Comparison of ENCODE assay signal across 8 cellular contexts in genomic region chr11:113874920-113875413, GRCh38. TPM values are rescaled to one million over a fixed set of nuclear protein-coding genes. Genes with fewer than 3 reads are reported as not detected.
DNase-seq lines count a peak whose midpoint lies in the region; ATAC-seq and TF ChIP-seq lines count a peak whose summit lies in the region.

No MANE protein-coding gene starts in this region.

- H3K36me3 ChIP-seq in IMR-90 (ENCODE audit: control insufficient read depth, insufficient read depth, low read length) (no peaks in the 10 kb centered on the region), hepatocyte (replicated peaks; ENCODE audit: insufficient read depth, low read depth) (no peaks in the 10 kb centered on the region), skeletal muscle satellite cell (ENCODE audit: insufficient read depth, low read length) (no peaks in the 10 kb centered on the region)

- H3K27ac ChIP-seq in IMR-90 (ENCODE audit: insufficient read depth, low read length) (peak overlapping the region; percentile 13), hepatocyte (peak overlapping the region; percentile 30)

- H3K27ac Mint-ChIP-seq in activated naive CD4-positive, alpha-beta T cell treated with anti-CD3 and anti-CD28 coated beads for 36 hours, result peak overlapping the region; percentile 30

- H2BK120ac ChIP-seq in IMR-90 (ENCODE audit: low read depth, low read length), result no peak overlapping the region

- no peaks in the 10 kb centered on the region for H3K9me1 ChIP-seq in IMR-90 (ENCODE audit: insufficient read depth, low read length)

- TF ChIP-seq CTCF in IMR-90 (conservative IDR thresholded peaks at IDR 0.05; ENCODE audit: low read depth, low read length) (no peak), hepatocyte (IDR thresholded peaks at IDR 0.05; ENCODE audit: poor library complexity) (no peak)

- no TSS peak for BruUV-seq in IMR-90 (replicated peaks; lab: Mats Ljungman, UMichigan)

- no peak overlapping the region for H4K91ac ChIP-seq in IMR-90 (ENCODE audit: insufficient read depth, low read depth, low read length)

- TF ChIP-seq POLR2A in IMR-90 (IDR thresholded peaks at IDR 0.05; ENCODE audit: low read depth, low read length), result no peak

- H3K9me3 Mint-ChIP-seq in activated naive CD4-positive, alpha-beta T cell treated with anti-CD3 and anti-CD28 coated beads for 36 hours, result peaks cover 2% of the 10 kb centered on the region

- H3K23ac ChIP-seq in IMR-90 (ENCODE audit: low read depth, low read length), result peak overlapping the region; percentile 66; the same call in 1 of the 2 replicates

- H3K36me3 Mint-ChIP-seq in activated naive CD4-positive, alpha-beta T cell treated with anti-CD3 and anti-CD28 coated beads for 36 hours (ENCODE audit: low read depth), result peaks cover 3% of the 10 kb centered on the region

- H3K27me3 Mint-ChIP-seq in activated naive CD4-positive, alpha-beta T cell treated with anti-CD3 and anti-CD28 coated beads for 36 hours (ENCODE audit: low read depth), result no peaks in the 10 kb centered on the region

- H3K4me1 ChIP-seq in IMR-90 (ENCODE audit: control insufficient read depth, insufficient read depth, low read length) (peaks cover 4% of the 10 kb centered on the region; the same call in 1 of the 2 replicates), hepatocyte (ENCODE audit: insufficient read depth) (peaks cover 12% of the 10 kb centered on the region), skeletal muscle satellite cell (ENCODE audit: control insufficient read depth, insufficient read depth, low read length) (peaks cover 19% of the 10 kb centered on the region)

- peak overlapping the region; percentile 28; the same call in 1 of the 2 replicates for H3K56ac ChIP-seq in IMR-90 (ENCODE audit: extremely low read depth, insufficient read depth, low read length)

- WGBS in IMR-90 (ENCODE audit: extremely low coverage in 2 of 2, insufficient read length in 1 of 2), 2 experiments, result 0% methylated on average over 6 of the region's 35 CpGs; no CpG with 5 or more reads in 1 of the 2 experiments
- WGBS in hepatocyte (ENCODE audit: low lambda C conversion rate, missing lambda C conversion rate), result 4% methylated on average over 28 of the region's 35 CpGs

- peaks cover 4 to 19% of the 10 kb centered on the region in 2 experiments; a peak in 2 of 4 replicates for H3K79me1 ChIP-seq in IMR-90 (ENCODE audit: low read depth in 1 of 2, low read length in 2 of 2)

- no peak overlapping the region for H2BK15ac ChIP-seq in IMR-90 (ENCODE audit: low read depth, low read length)

- H3K14ac ChIP-seq in IMR-90 (replicated peaks; ENCODE audit: low read depth, low read length), result peak overlapping the region; percentile 40; the same call in 1 of the 2 replicates

- H3K4me3 ChIP-seq in GM08714 (ENCODE audit: low read length) (peak overlapping the region; percentile 96), IMR-90 (ENCODE audit: insufficient read depth, low read depth, low read length) (peak overlapping the region; percentile 67), hepatocyte (peak overlapping the region; percentile 85), skeletal muscle satellite cell (ENCODE audit: low read length) (peak overlapping the region; percentile 73)

- no peak overlapping the region for H2AK5ac ChIP-seq in IMR-90 (ENCODE audit: low read depth, low read length)

- no peak for TF ChIP-seq RAD21 in IMR-90 (IDR thresholded peaks at IDR 0.05; ENCODE audit: low read length)

- peak overlapping the region; percentile 50 for H3K9ac ChIP-seq in IMR-90 (ENCODE audit: low read depth, low read length)
- peak overlapping the region; percentile 75 for H3K9ac ChIP-seq in skeletal muscle satellite cell (ENCODE audit: low read depth, low read length)

- peak overlapping the region in 1 of 2 experiments; percentile 4; a peak in 1 of 4 replicates for H4K8ac ChIP-seq in IMR-90 (ENCODE audit: low read depth in 2 of 2, low read length in 2 of 2)

- no peaks in the 10 kb centered on the region for H3K9me2 ChIP-seq in hepatocyte (replicated peaks; ENCODE audit: insufficient read depth)

- H2AK9ac ChIP-seq in IMR-90 (replicated peaks; ENCODE audit: low read depth, low read length, poor library complexity), result peak overlapping the region; percentile 33

- peak; percentile 35 for DNase-seq in IMR-90
- peak; percentile 53 for DNase-seq in activated naive CD4-positive, alpha-beta T cell treated with anti-CD3 and anti-CD28 coated beads for 36 hours
- no peak for DNase-seq in hepatocyte (ENCODE audit: low spot score)
- DNase-seq in DMS114 treated with DMSO at 0.1 percent for 48 hours (lab: John Stamatoyannopoulos, UW; ENCODE audit: unreplicated experiment), result no peak
- no peak for DNase-seq in NCI-H2227 (lab: John Stamatoyannopoulos, UW; ENCODE audit: unreplicated experiment)

- H4K5ac ChIP-seq in IMR-90 (ENCODE audit: low read depth, low read length), result no peak overlapping the region

- H3K4me1 Mint-ChIP-seq in activated naive CD4-positive, alpha-beta T cell treated with anti-CD3 and anti-CD28 coated beads for 36 hours (ENCODE audit: low read depth), result peaks cover 34% of the 10 kb centered on the region

- H3K79me2 ChIP-seq in hepatocyte, result peaks cover 36% of the 10 kb centered on the region

- H3K4me2 ChIP-seq in IMR-90 (ENCODE audit: low read depth, low read length) (peak overlapping the region; percentile 63), hepatocyte (peak overlapping the region; percentile 88), skeletal muscle satellite cell (ENCODE audit: low read length) (peak overlapping the region; percentile 81)

- intact Hi-C loops in IMR-90 (cut with micrococcal nuclease), result loop anchor here (10.0 kb wide), 2 partner anchors 290 to 1570 kb away; no protein-coding TSS in a partner anchor
- intact Hi-C loops in activated naive CD4-positive, alpha-beta T cell treated with anti-CD3 and anti-CD28 coated beads for 36 hours (cut with micrococcal nuclease), result loop anchor here (1.0 to 5.0 kb wide), 4 partner anchors 102 to 564 kb away; partner anchors contain the start of genes C11orf71, RBM7, REXO2 and ZW10

- H3K4ac ChIP-seq in IMR-90 (ENCODE audit: low read depth, low read length), result peak overlapping the region; percentile 3; the same call in 1 of the 2 replicates

- in situ Hi-C loops in IMR-90 (cut with MboI; ENCODE audit: low sequenced_read_pairs), result no loop called here

- H3K18ac ChIP-seq in IMR-90 (ENCODE audit: low read depth, low read length), result no peak overlapping the region

- H4K20me1 ChIP-seq in IMR-90 (ENCODE audit: insufficient read depth, low read length), result no peaks in the 10 kb centered on the region
- H4K20me1 ChIP-seq in hepatocyte (ENCODE audit: insufficient read depth, poor library complexity, severe bottlenecking), result peaks cover 4% of the 10 kb centered on the region

- H3K9me3 ChIP-seq in IMR-90 (ENCODE audit: control insufficient read depth, insufficient read depth, low read length), result no peaks in the 10 kb centered on the region
- no peaks in the 10 kb centered on the region for H3K9me3 ChIP-seq in hepatocyte (ENCODE audit: low read depth)
- no peaks in the 10 kb centered on the region for H3K9me3 ChIP-seq in skeletal muscle satellite cell (replicated peaks; ENCODE audit: low read length)

- dilution Hi-C loops in IMR-90 (cut with HindIII; ENCODE audit: low sequenced_read_pairs, unreplicated experiment), result no loop called here

- POLR2A ChIA-PET in IMR-90 (lab: Charles Lee; ENCODE audit: unreplicated experiment), result interaction anchor here (0.7 kb wide), 2 partner anchors 137 to 191 kb away, joined by 3 to 9 read pairs; no protein-coding TSS in a partner anchor

- peak overlapping the region; percentile 74 for H3K4me3 Mint-ChIP-seq in activated naive CD4-positive, alpha-beta T cell treated with anti-CD3 and anti-CD28 coated beads for 36 hours

- H2AFZ ChIP-seq in IMR-90 (replicated peaks; ENCODE audit: low read length, poor library complexity) (peak overlapping the region; percentile 95), hepatocyte (peak overlapping the region; percentile 97)

- ATAC-seq in GM21529 (IDR thresholded peaks at IDR 0.05; ENCODE audit: unreplicated experiment) (peak; percentile 60), IMR-90 (ENCODE audit: low read depth) (peak; percentile 77)

- H3K27me3 ChIP-seq in IMR-90 (ENCODE audit: control insufficient read depth, insufficient read depth, low read length) (no peaks in the 10 kb centered on the region), hepatocyte (no peaks in the 10 kb centered on the region), skeletal muscle satellite cell (ENCODE audit: control insufficient read depth, insufficient read depth, low read length) (no peaks in the 10 kb centered on the region)

- H2BK5ac ChIP-seq in IMR-90 (ENCODE audit: low read depth, low read length, poor library complexity, severe bottlenecking), result no peak overlapping the region

- CTCF ChIA-PET in IMR-90 (lab: Yijun Ruan, JAX), result no interaction called here
- CTCF ChIA-PET in activated naive CD4-positive, alpha-beta T cell treated with anti-CD3 and anti-CD28 coated beads for 36 hours (lab: Charles Lee), result no interaction called here

- H2BK20ac ChIP-seq in IMR-90 (ENCODE audit: low read depth, low read length), result no peak overlapping the region

TF ChIP-seq in IMR-90, 13 proteins besides CTCF, POLR2A, EP300 and RAD21 (continues in another document):
- no peak for TF ChIP-seq NFE2L2 (IDR thresholded peaks at IDR 0.05; ENCODE audit: low read depth, low read length)

RNA-seq across cellular contexts. Expression of gene USP28, which starts 0.4 kb away (rescaled TPM):
- total RNA-seq in IMR-90 (2012; rRNA removed) (24.7 and 36.0 TPM in 2 replicates), hepatocyte (32.1 and 39.5 TPM in 2 replicates)
- polyA plus RNA-seq in IMR-90 (2012; rRNA removed) (14.5 and 17.0 TPM in 2 replicates), hepatocyte (12.5 and 16.1 TPM in 2 replicates)
- 5.7 and 9.8 TPM in 2 replicates for polyA plus RNA-seq in IMR-90 (2012; cell fraction: cytosol; rRNA removed)
- polyA plus RNA-seq in IMR-90 (2012; cell fraction: nucleus; rRNA removed; ENCODE audit: low replicate concordance), result 6.3 and 25.3 TPM in 2 replicates
- 10 to 100 TPM; 26.1 to 26.8 TPM for total RNA-seq in activated naive CD4-positive, alpha-beta T cell treated with anti-CD3 and anti-CD28 coated beads for 36 hours
- total RNA-seq in skeletal muscle satellite cell (2012; rRNA removed), result 13.8 and 20.0 TPM in 2 replicates

RNA-seq across cellular contexts. Expression of gene HTR3B, which starts 29.6 kb away (rescaled TPM):
- total RNA-seq in IMR-90 (2012; rRNA removed) (not detected in 2 replicates), hepatocyte (0.16 and 0.77 TPM in 2 replicates)
- polyA plus RNA-seq in IMR-90 (2012; rRNA removed) (not detected in 2 replicates), hepatocyte (0.42 TPM in 1 of 2 replicates, not detected in the other)
- polyA plus RNA-seq in IMR-90 (2012; cell fraction: cytosol; rRNA removed), result not detected in 2 replicates
- polyA plus RNA-seq in IMR-90 (2012; cell fraction: nucleus; rRNA removed; ENCODE audit: low replicate concordance), result not detected in 2 replicates
- not detected for total RNA-seq in activated naive CD4-positive, alpha-beta T cell treated with anti-CD3 and anti-CD28 coated beads for 36 hours
- not detected in 2 replicates for total RNA-seq in skeletal muscle satellite cell (2012; rRNA removed)

Comparison
In these comparisons a context has a peak if more than half of its experiments do, and no peak if none do; other contexts are left out.
1. DNase-seq: peak in IMR-90 (single experiment) and activated naive CD4-positive, alpha-beta T cell treated with anti-CD3 and anti-CD28 coated beads for 36 hours (single experiment); none in hepatocyte (single experiment), DMS114 treated with DMSO at 0.1 percent for 48 hours (single experiment) and NCI-H2227 (single experiment).
2. Peak in every context shown above with its lines, with median percentiles within 50 percentile points of each other: H3K4me3 ChIP-seq and H3K4me2 ChIP-seq.